12 cellular contexts compared by ENCODE assay signal in genomic region chr2:212843409-212844199, GRCh38.
DNase-seq lines count a peak whose midpoint lies in the region; ATAC-seq and TF ChIP-seq lines count a peak whose summit lies in the region.
"Had no signal": no experiment of that assay in that cellular context is flagged by ENCODE, and none has a peak within 500 bp of the region (broad histone marks: within the 10 kb centered on the region; RNA-seq: fewer than 3 reads in every experiment).

No MANE protein-coding gene starts in this region.

- TF ChIP-seq CTCF in upper lobe of left lung (IDR thresholded peaks at IDR 0.05): no peak

- no peaks in the 10 kb centered on the region for H3K36me3 ChIP-seq in upper lobe of left lung
- H3K36me3 ChIP-seq: adrenal gland, transverse colon had no signal

- H3K4me3 Mint-ChIP-seq in T-helper 2 cell treated with Interferon-gamma antibody and Interleukin-4, amounts not matched to agents 5 μg/mL and 100 μg/mL, for 36 hours: no peak overlapping the region
- H3K4me3 Mint-ChIP-seq: naive B cell had no signal

- H3K4me3 ChIP-seq in upper lobe of left lung: no peak overlapping the region
- H3K4me3 ChIP-seq: adrenal gland, transverse colon had no signal

- DNase-seq in ELR (ENCODE audit: low read depth): peak; percentile 97
- DNase-seq in HS-5 (ENCODE audit: low read depth): peak; percentile 86
- peak; percentile 61 for DNase-seq in astrocyte of the hippocampus (ENCODE audit: low read depth, low spot score)
- DNase-seq in lung microvascular endothelial cell (ENCODE audit: low read depth in 2 of 2): peak; percentile 85 to 95
- no peak for DNase-seq in HK-2 (ENCODE audit: unreplicated experiment)
- DNase-seq in NCI-H510A (lab: John Stamatoyannopoulos, UW): no peak
- DNase-seq in T-helper 2 cell treated with Interferon-gamma antibody and Interleukin-4, amounts not matched to agents 5 μg/mL and 100 μg/mL, for 36 hours (ENCODE audit: low spot score): no peak
- no peak for DNase-seq in upper lobe of left lung
- DNase-seq: activated CD4-positive, alpha-beta T cell treated with anti-CD3 and anti-CD28 coated beads for 4 hours; adrenal gland; naive B cell; transverse colon had no signal

- no peak for TF ChIP-seq POLR2A in upper lobe of left lung (IDR thresholded peaks at IDR 0.05)

- TF ChIP-seq EP300 in upper lobe of left lung (IDR thresholded peaks at IDR 0.05): no peak

- H3K9me3 Mint-ChIP-seq in T-helper 2 cell treated with Interferon-gamma antibody and Interleukin-4, amounts not matched to agents 5 μg/mL and 100 μg/mL, for 36 hours: peaks cover 20% of the 10 kb centered on the region
- H3K9me3 Mint-ChIP-seq: naive B cell had no signal

- peaks cover 39% of the 10 kb centered on the region for H3K27me3 Mint-ChIP-seq in T-helper 2 cell treated with Interferon-gamma antibody and Interleukin-4, amounts not matched to agents 5 μg/mL and 100 μg/mL, for 36 hours (ENCODE audit: low read depth)

- peaks cover 10% of the 10 kb centered on the region for H3K4me1 Mint-ChIP-seq in T-helper 2 cell treated with Interferon-gamma antibody and Interleukin-4, amounts not matched to agents 5 μg/mL and 100 μg/mL, for 36 hours (ENCODE audit: low read depth)
- H3K4me1 Mint-ChIP-seq: naive B cell had no signal

- no peaks in the 10 kb centered on the region for H3K36me3 Mint-ChIP-seq in T-helper 2 cell treated with Interferon-gamma antibody and Interleukin-4, amounts not matched to agents 5 μg/mL and 100 μg/mL, for 36 hours (ENCODE audit: low read depth)
- H3K36me3 Mint-ChIP-seq: naive B cell had no signal

- H3K9me3 ChIP-seq in upper lobe of left lung: no peaks in the 10 kb centered on the region
- H3K9me3 ChIP-seq: adrenal gland, transverse colon had no signal

- ATAC-seq in upper lobe of left lung (ENCODE audit: low FRiP score in 2 of 2): no peak

- no peak overlapping the region for H3K27ac Mint-ChIP-seq in T-helper 2 cell treated with Interferon-gamma antibody and Interleukin-4, amounts not matched to agents 5 μg/mL and 100 μg/mL, for 36 hours

- H3K27ac ChIP-seq in upper lobe of left lung: no peak overlapping the region
- H3K27ac ChIP-seq: adrenal gland, transverse colon had no signal

- no peaks in the 10 kb centered on the region for H3K27me3 ChIP-seq in upper lobe of left lung
- H3K27me3 ChIP-seq: adrenal gland, transverse colon had no signal

- no peaks in the 10 kb centered on the region for H3K4me1 ChIP-seq in upper lobe of left lung
- H3K4me1 ChIP-seq: adrenal gland, transverse colon had no signal

- WGBS in upper lobe of left lung, 2 donors: 47 to 67% methylated on average over 3 of the region's 3 CpGs

Comparison
In these comparisons a context has a peak if more than half of its experiments do, and no peak if none do; other contexts are left out.
1. DNase-seq: peak in ELR (single experiment), HS-5 (single experiment), astrocyte of the hippocampus (single experiment) and lung microvascular endothelial cell (2 of 2); none in HK-2 (single experiment), NCI-H510A (single experiment), T-helper 2 cell treated with Interferon-gamma antibody and Interleukin-4, amounts not matched to agents 5 μg/mL and 100 μg/mL, for 36 hours (single experiment) and upper lobe of left lung (0 of 2).